12 cellular contexts compared by ENCODE assay signal in genomic region chr1:111475706-111476105, GRCh38. TPM values are rescaled to one million over a fixed set of nuclear protein-coding genes. Genes with fewer than 3 reads are reported as not detected.
DNase-seq lines count a peak whose midpoint lies in the region; ATAC-seq and TF ChIP-seq lines count a peak whose summit lies in the region.
"Had no signal": no experiment of that assay in that cellular context is flagged by ENCODE, and none has a peak within 500 bp of the region (broad histone marks: within the 10 kb centered on the region; RNA-seq: fewer than 3 reads in every experiment).

No MANE protein-coding gene starts in this region.

- H3K36me3 Mint-ChIP-seq in CD4-positive, alpha-beta T cell (ENCODE audit: low read depth) = peaks cover 33% of the 10 kb centered on the region
- H3K36me3 Mint-ChIP-seq in activated CD8-positive, alpha-beta T cell treated with anti-CD3 and anti-CD28 coated beads, Interleukin-2, amount 10 ng/mL, durations not matched to agents 7 days and 5 days (ENCODE audit: low read depth) = peaks cover 46% of the 10 kb centered on the region

- intact Hi-C loops in CD4-positive, alpha-beta T cell (cut with DNase I, micrococcal nuclease) = loop anchor here in 1 of 2 experiments (10.0 kb wide), 1 partner anchor 289 kb away; no protein-coding TSS in a partner anchor

- peaks cover 5% of the 10 kb centered on the region for H3K36me3 ChIP-seq in neutrophil

- ATAC-seq in CD4-positive, alpha-beta T cell (ENCODE audit: poor library complexity) = no peak
- ATAC-seq in GM18508 (IDR thresholded peaks at IDR 0.05; ENCODE audit: insufficient read depth, unreplicated experiment) (peak; percentile 42), GM18858 (IDR thresholded peaks at IDR 0.05; ENCODE audit: unreplicated experiment) (no peak), HG03521 (IDR thresholded peaks at IDR 0.05; ENCODE audit: unreplicated experiment) (no peak)
- ATAC-seq in activated CD8-positive, alpha-beta T cell treated with anti-CD3 and anti-CD28 coated beads, Interleukin-2, amount 10 ng/mL, durations not matched to agents 7 days and 5 days = peak; percentile 35

- H3K27ac ChIP-seq in CD4-positive, alpha-beta T cell (ENCODE audit: low read depth, low read length) = peak overlapping the region; percentile 61
- peak overlapping the region; percentile 97 for H3K27ac ChIP-seq in neutrophil

- peaks cover 65% of the 10 kb centered on the region for H3K4me1 Mint-ChIP-seq in CD4-positive, alpha-beta T cell (ENCODE audit: low read depth)
- peaks cover 50% of the 10 kb centered on the region for H3K4me1 Mint-ChIP-seq in activated CD8-positive, alpha-beta T cell treated with anti-CD3 and anti-CD28 coated beads, Interleukin-2, amount 10 ng/mL, durations not matched to agents 7 days and 5 days (ENCODE audit: low read depth)

- TF ChIP-seq CTCF in CD4-positive, alpha-beta T cell (IDR thresholded peaks at IDR 0.05) = no peak
- TF ChIP-seq CTCF in neutrophil (IDR thresholded peaks at IDR 0.05) = no peak

- H3K27ac Mint-ChIP-seq in CD4-positive, alpha-beta T cell = peak overlapping the region; percentile 96
- H3K27ac Mint-ChIP-seq in activated CD8-positive, alpha-beta T cell treated with anti-CD3 and anti-CD28 coated beads, Interleukin-2, amount 10 ng/mL, durations not matched to agents 7 days and 5 days = peak overlapping the region; percentile 97
- H3K27ac Mint-ChIP-seq: T-helper 1 cell treated with Interleukin-12 subunit alpha and Interleukin-12 subunit beta and Interleukin-4 antibody, amounts not matched to agents 30 μg/mL and 1 μg/mL, for 36 hours had no signal

- no peak for DNase-seq in CD4-positive, alpha-beta T cell
- peak; percentile 63 for DNase-seq in activated CD8-positive, alpha-beta T cell treated with anti-CD3 and anti-CD28 coated beads, Interleukin-2, amount 10 ng/mL, durations not matched to agents 7 days and 5 days
- DNase-seq in NCI-H1694 (lab: John Stamatoyannopoulos, UW) (no peak), RPMI8226 (no peak)
- DNase-seq: DMS53 had no signal

- POLR2A ChIA-PET in CD4-positive, alpha-beta T cell (lab: Charles Lee) = interaction anchor here (0.7 to 7.7 kb wide), 6 partner anchors 18 to 280 kb away, joined by 3 to 81 read pairs (median 8); partner anchors contain the start of genes DDX20 and WDR77
- POLR2A ChIA-PET in activated CD8-positive, alpha-beta T cell treated with anti-CD3 and anti-CD28 coated beads, Interleukin-2, amount 10 ng/mL, durations not matched to agents 7 days and 5 days (lab: Charles Lee) = interaction anchor here (1.0 to 3.6 kb wide), 6 partner anchors 22 to 280 kb away, joined by 3 to 23 read pairs (median 11); partner anchors contain the start of genes ATP5PB, DDX20, RAP1A and WDR77

- no peaks in the 10 kb centered on the region for H3K9me3 Mint-ChIP-seq in CD4-positive, alpha-beta T cell
- no peaks in the 10 kb centered on the region for H3K9me3 Mint-ChIP-seq in activated CD8-positive, alpha-beta T cell treated with anti-CD3 and anti-CD28 coated beads, Interleukin-2, amount 10 ng/mL, durations not matched to agents 7 days and 5 days (ENCODE audit: insufficient read depth)
- H3K9me3 Mint-ChIP-seq: T-helper 1 cell treated with Interleukin-12 subunit alpha and Interleukin-12 subunit beta and Interleukin-4 antibody, amounts not matched to agents 30 μg/mL and 1 μg/mL, for 36 hours had no signal

- peak overlapping the region; percentile 61 to 78 for H3K4me3 ChIP-seq in neutrophil (ENCODE audit: low read depth in 1 of 2, low read length in 1 of 2)

- peak overlapping the region; percentile 95 for H3K4me3 Mint-ChIP-seq in CD4-positive, alpha-beta T cell
- H3K4me3 Mint-ChIP-seq in activated CD8-positive, alpha-beta T cell treated with anti-CD3 and anti-CD28 coated beads, Interleukin-2, amount 10 ng/mL, durations not matched to agents 7 days and 5 days = peak overlapping the region; percentile 82

- H3K9me3 ChIP-seq in CD4-positive, alpha-beta T cell (ENCODE audit: control insufficient read depth, low read length) = no peaks in the 10 kb centered on the region
- H3K9me3 ChIP-seq in neutrophil = no peaks in the 10 kb centered on the region

- CTCF ChIA-PET in CD4-positive, alpha-beta T cell (lab: Charles Lee) = interaction anchor here (1.2 to 2.2 kb wide), 4 partner anchors 20 to 76 kb away, joined by 3 to 7 read pairs (median 4); no protein-coding TSS in a partner anchor
- CTCF ChIA-PET in activated CD8-positive, alpha-beta T cell treated with anti-CD3 and anti-CD28 coated beads, Interleukin-2, amount 10 ng/mL, durations not matched to agents 7 days and 5 days (lab: Charles Lee) = interaction anchor here (0.9 to 11.2 kb wide), 17 partner anchors 15 to 294 kb away, joined by 3 to 144 read pairs (median 4); partner anchors contain the start of genes ADORA3, ATP5PB, INKA2 and TMIGD3

- H3K4me1 ChIP-seq in neutrophil (ENCODE audit: control insufficient read depth in 1 of 2, insufficient read depth in 1 of 2, low read depth in 1 of 2, low read length in 1 of 2) = peaks cover 77 to 87% of the 10 kb centered on the region in 2 experiments

- no peaks in the 10 kb centered on the region for H3K27me3 Mint-ChIP-seq in CD4-positive, alpha-beta T cell
- no peaks in the 10 kb centered on the region for H3K27me3 Mint-ChIP-seq in activated CD8-positive, alpha-beta T cell treated with anti-CD3 and anti-CD28 coated beads, Interleukin-2, amount 10 ng/mL, durations not matched to agents 7 days and 5 days (ENCODE audit: low read depth)

- H3K27me3 ChIP-seq in CD4-positive, alpha-beta T cell (ENCODE audit: control insufficient read depth, insufficient read depth, low read length) = no peaks in the 10 kb centered on the region
- H3K27me3 ChIP-seq in neutrophil = no peaks in the 10 kb centered on the region

RNA-seq across cellular contexts. Expression of gene C1orf162, which starts 1.9 kb away (rescaled TPM):
- 10 to 100 TPM; 21.0 to 22.1 TPM for total RNA-seq in CD4-positive, alpha-beta T cell
- total RNA-seq in activated CD8-positive, alpha-beta T cell treated with anti-CD3 and anti-CD28 coated beads, Interleukin-2, amount 10 ng/mL, durations not matched to agents 7 days and 5 days = 10 to 100 TPM; 40.1 to 42.1 TPM

RNA-seq across cellular contexts. Expression of gene ATP5PB, which starts 26.4 kb away (rescaled TPM):
- total RNA-seq in CD4-positive, alpha-beta T cell = 10 to 100 TPM; 47.3 to 51.5 TPM
- 100 to 1,000 TPM; 396 to 404 TPM for total RNA-seq in activated CD8-positive, alpha-beta T cell treated with anti-CD3 and anti-CD28 coated beads, Interleukin-2, amount 10 ng/mL, durations not matched to agents 7 days and 5 days

RNA-seq across cellular contexts. Expression of gene WDR77, which starts 26.6 kb away (rescaled TPM):
- 10 to 100 TPM; 12.4 to 15.1 TPM for total RNA-seq in CD4-positive, alpha-beta T cell
- total RNA-seq in activated CD8-positive, alpha-beta T cell treated with anti-CD3 and anti-CD28 coated beads, Interleukin-2, amount 10 ng/mL, durations not matched to agents 7 days and 5 days = 10 to 100 TPM; 54.3 to 57.8 TPM

RNA-seq across cellular contexts. Expression of gene ADORA3, which starts 27.7 kb away (rescaled TPM):
- not detected for total RNA-seq in CD4-positive, alpha-beta T cell
- total RNA-seq in activated CD8-positive, alpha-beta T cell treated with anti-CD3 and anti-CD28 coated beads, Interleukin-2, amount 10 ng/mL, durations not matched to agents 7 days and 5 days = under 1 TPM in 1 of 2 experiments, not detected in 1; 0.18 TPM
- total RNA-seq: kidney epithelial cell, NCI-H460 had no signal

RNA-seq across cellular contexts. Expression of gene TMIGD3, which starts 27.7 kb away (rescaled TPM):
- not detected for total RNA-seq in CD4-positive, alpha-beta T cell
- not detected for total RNA-seq in activated CD8-positive, alpha-beta T cell treated with anti-CD3 and anti-CD28 coated beads, Interleukin-2, amount 10 ng/mL, durations not matched to agents 7 days and 5 days
- total RNA-seq: kidney epithelial cell, NCI-H460 had no signal

Comparison
In these comparisons a context has a peak if more than half of its experiments do, and no peak if none do; other contexts are left out.
1. ATAC-seq: peak in GM18508 (single experiment) and activated CD8-positive, alpha-beta T cell treated with anti-CD3 and anti-CD28 coated beads, Interleukin-2, amount 10 ng/mL, durations not matched to agents 7 days and 5 days (single experiment); none in CD4-positive, alpha-beta T cell (single experiment), GM18858 (single experiment) and HG03521 (single experiment).
2. RNA of gene ATP5PB, which starts 26.4 kb away (total RNA-seq): 396 to 404 TPM in activated CD8-positive, alpha-beta T cell treated with anti-CD3 and anti-CD28 coated beads, Interleukin-2, amount 10 ng/mL, durations not matched to agents 7 days and 5 days; 47.3 to 51.5 TPM in CD4-positive, alpha-beta T cell; every median in the first group is over 4 times any median in the second.